ENCODE assay signal across 1 cellular context in genomic region chr20:59006167-59006863, GRCh38.
TF ChIP-seq lines count a peak whose summit lies in the region.

No MANE protein-coding gene starts in this region.

TF ChIP-seq in liver, 16 proteins besides CTCF, POLR2A, EP300 and RAD21 (continued from another document):
- TF ChIP-seq ZBTB33 (IDR thresholded peaks at IDR 0.05) (no peak), FOXA2 (IDR thresholded peaks at IDR 0.05) (no peak)
